15 cellular contexts compared by ENCODE assay signal in the genomic region with DNA sequence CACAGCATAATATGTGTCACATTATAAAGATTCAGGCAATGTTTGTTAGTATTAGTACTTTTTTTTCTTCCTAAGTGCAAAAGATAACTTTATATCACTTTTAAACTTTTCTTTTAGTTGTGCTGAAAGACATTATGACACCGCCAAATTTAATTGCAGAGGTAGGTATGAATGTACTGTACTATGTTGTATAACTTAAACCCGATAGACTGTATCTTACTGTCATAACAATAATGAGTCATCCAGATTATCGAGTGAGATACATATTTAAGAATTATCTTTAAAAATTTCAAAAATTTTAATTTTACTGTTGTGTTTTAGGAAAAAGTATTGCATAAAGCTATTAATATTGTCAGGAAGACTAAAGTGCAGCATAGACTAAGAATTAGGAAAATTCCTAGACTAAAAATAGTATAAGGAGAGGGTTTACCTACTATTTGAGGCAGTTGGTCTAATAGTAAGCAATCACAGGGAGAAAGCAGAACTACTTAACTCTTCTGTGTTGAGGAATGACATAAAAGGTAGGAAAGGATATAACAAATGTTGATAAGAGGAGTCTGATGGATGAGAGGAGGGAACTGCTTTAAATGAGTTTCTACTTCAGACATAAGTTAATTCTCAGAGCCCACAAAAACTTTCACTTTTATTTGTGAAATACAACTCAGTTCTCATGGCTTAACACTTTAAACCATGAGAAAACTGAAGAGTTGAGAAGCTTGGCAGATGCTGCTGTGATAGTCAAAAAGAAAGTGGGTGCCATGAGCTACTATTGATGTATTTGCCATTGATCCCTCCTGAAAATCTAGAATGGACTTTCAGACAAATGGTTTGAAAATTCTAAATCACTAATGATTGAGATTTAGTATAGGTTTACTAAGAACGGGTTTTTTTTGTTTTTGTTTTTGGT.
DNase-seq lines count a peak whose midpoint lies in the region; ATAC-seq and TF ChIP-seq lines count a peak whose summit lies in the region.
"Had no signal": no experiment of that assay in that cellular context is flagged by ENCODE, and none has a peak within 500 bp of the region (broad histone marks: within the 10 kb centered on the region; RNA-seq: fewer than 3 reads in every experiment).

No MANE protein-coding gene starts in this region.

- peak overlapping the region in 1 of 2 donors; percentile 51 for H3K27ac ChIP-seq in thoracic aorta
- H3K27ac ChIP-seq: colonic mucosa, parathyroid adenoma, vagina had no signal

- peak; percentile 54 to 85 for ATAC-seq in activated naive CD4-positive, alpha-beta T cell treated with anti-CD3 and anti-CD28 coated beads, Interleukin-2, amount 50 U/mL, for 72 hours
- ATAC-seq in HG02884 (IDR thresholded peaks at IDR 0.05; ENCODE audit: unreplicated experiment) (peak; percentile 42), thoracic aorta (ENCODE audit: insufficient number of reproducible peaks, low FRiP score, low read depth) (no peak), T-helper 17 cell (no peak), GM21381 (IDR thresholded peaks at IDR 0.05; ENCODE audit: unreplicated experiment) (no peak), HG03097 (IDR thresholded peaks at IDR 0.05; ENCODE audit: low FRiP score, unreplicated experiment) (no peak)

- H3K4me3 ChIP-seq in thoracic aorta = peak overlapping the region; percentile 9
- H3K4me3 ChIP-seq: colonic mucosa, vagina had no signal

- intact Hi-C loops in activated naive CD4-positive, alpha-beta T cell treated with anti-CD3 and anti-CD28 coated beads for 36 hours (cut with micrococcal nuclease) = loop anchor here (1.0 kb wide), 2 partner anchors 11 to 160 kb away; no protein-coding TSS in a partner anchor

- H3K9me3 Mint-ChIP-seq in activated naive CD4-positive, alpha-beta T cell treated with anti-CD3 and anti-CD28 coated beads, Interleukin-2, amount 50 U/mL, for 72 hours = peaks cover 4 to 5% of the 10 kb centered on the region in 2 donors
- H3K9me3 Mint-ChIP-seq in activated naive CD4-positive, alpha-beta T cell treated with anti-CD3 and anti-CD28 coated beads for 36 hours = no peaks in the 10 kb centered on the region
- no peaks in the 10 kb centered on the region for H3K9me3 Mint-ChIP-seq in chondrocyte (ENCODE audit: low read depth)

- H3K9me3 ChIP-seq in thoracic aorta (no peaks in the 10 kb centered on the region), T-helper 17 cell (ENCODE audit: control insufficient read depth, low read length, poor library complexity, severe bottlenecking) (no peaks in the 10 kb centered on the region)
- H3K9me3 ChIP-seq: colonic mucosa, vagina had no signal

- CTCF ChIA-PET in activated naive CD4-positive, alpha-beta T cell treated with anti-CD3 and anti-CD28 coated beads for 36 hours (lab: Charles Lee) = no interaction called here

- no peaks in the 10 kb centered on the region for H3K36me3 ChIP-seq in thoracic aorta
- H3K36me3 ChIP-seq: colonic mucosa had no signal

- H3K4me1 Mint-ChIP-seq in activated naive CD4-positive, alpha-beta T cell treated with anti-CD3 and anti-CD28 coated beads for 36 hours (ENCODE audit: low read depth) = peaks cover 53% of the 10 kb centered on the region
- H3K4me1 Mint-ChIP-seq in chondrocyte (ENCODE audit: low read depth) = peaks cover 72% of the 10 kb centered on the region
- peaks cover 30% of the 10 kb centered on the region for H3K4me1 Mint-ChIP-seq in T-helper 17 cell

- no peak for DNase-seq in activated naive CD4-positive, alpha-beta T cell treated with anti-CD3 and anti-CD28 coated beads, Interleukin-2, amount 50 U/mL, for 72 hours (ENCODE audit: low spot score in 2 of 2)
- no peak for DNase-seq in activated naive CD4-positive, alpha-beta T cell treated with anti-CD3 and anti-CD28 coated beads for 36 hours
- DNase-seq in chondrocyte (ENCODE audit: low spot score) (no peak), thoracic aorta (ENCODE audit: low spot score) (no peak), T-helper 17 cell (no peak)
- DNase-seq: activated naive CD8-positive, alpha-beta T cell treated with anti-CD3 and anti-CD28 coated beads, Interleukin-2, amount 10 ng/mL, durations not matched to agents 7 days and 5 days; colonic mucosa; mesendoderm; NCI-H1048; NCI-H345 had no signal

- H3K27me3 ChIP-seq in thoracic aorta (replicated peaks; ENCODE audit: insufficient read depth) = no peaks in the 10 kb centered on the region
- H3K27me3 ChIP-seq: colonic mucosa, vagina had no signal

- no peaks in the 10 kb centered on the region for H3K27me3 Mint-ChIP-seq in activated naive CD4-positive, alpha-beta T cell treated with anti-CD3 and anti-CD28 coated beads for 36 hours (ENCODE audit: low read depth)
- H3K27me3 Mint-ChIP-seq in chondrocyte (ENCODE audit: low read depth) (no peaks in the 10 kb centered on the region), T-helper 17 cell (no peaks in the 10 kb centered on the region)
- H3K27me3 Mint-ChIP-seq: activated naive CD8-positive, alpha-beta T cell treated with anti-CD3 and anti-CD28 coated beads, Interleukin-2, amount 10 ng/mL, durations not matched to agents 7 days and 5 days had no signal

- TF ChIP-seq CTCF in chondrocyte (IDR thresholded peaks at IDR 0.05) (no peak), thoracic aorta (IDR thresholded peaks at IDR 0.05) (no peak)

- no peak overlapping the region for H3K4me3 Mint-ChIP-seq in activated naive CD4-positive, alpha-beta T cell treated with anti-CD3 and anti-CD28 coated beads for 36 hours
- no peak overlapping the region for H3K4me3 Mint-ChIP-seq in chondrocyte (ENCODE audit: unreplicated experiment)
- no peak overlapping the region for H3K4me3 Mint-ChIP-seq in T-helper 17 cell
- H3K4me3 Mint-ChIP-seq: activated naive CD8-positive, alpha-beta T cell treated with anti-CD3 and anti-CD28 coated beads, Interleukin-2, amount 10 ng/mL, durations not matched to agents 7 days and 5 days had no signal

- H3K4me1 ChIP-seq in thoracic aorta (ENCODE audit: control insufficient read depth in 1 of 2, low read depth in 2 of 2) = peaks cover 68 to 71% of the 10 kb centered on the region in 2 donors
- H3K4me1 ChIP-seq: colonic mucosa had no signal

- H3K36me3 Mint-ChIP-seq in activated naive CD4-positive, alpha-beta T cell treated with anti-CD3 and anti-CD28 coated beads, Interleukin-2, amount 50 U/mL, for 72 hours = peaks cover 6 to 25% of the 10 kb centered on the region in 2 donors
- H3K36me3 Mint-ChIP-seq in activated naive CD4-positive, alpha-beta T cell treated with anti-CD3 and anti-CD28 coated beads for 36 hours (ENCODE audit: low read depth) = peaks cover 24% of the 10 kb centered on the region
- peaks cover 10% of the 10 kb centered on the region for H3K36me3 Mint-ChIP-seq in chondrocyte (ENCODE audit: low read depth)
- H3K36me3 Mint-ChIP-seq in T-helper 17 cell (ENCODE audit: low read depth) = peaks cover 2% of the 10 kb centered on the region

- no peak overlapping the region for H3K27ac Mint-ChIP-seq in activated naive CD4-positive, alpha-beta T cell treated with anti-CD3 and anti-CD28 coated beads, Interleukin-2, amount 50 U/mL, for 72 hours
- no peak overlapping the region for H3K27ac Mint-ChIP-seq in activated naive CD4-positive, alpha-beta T cell treated with anti-CD3 and anti-CD28 coated beads for 36 hours
- peak overlapping the region; percentile 36 for H3K27ac Mint-ChIP-seq in chondrocyte (ENCODE audit: unreplicated experiment)
- no peak overlapping the region for H3K27ac Mint-ChIP-seq in T-helper 17 cell
- H3K27ac Mint-ChIP-seq: activated naive CD8-positive, alpha-beta T cell treated with anti-CD3 and anti-CD28 coated beads, Interleukin-2, amount 10 ng/mL, durations not matched to agents 7 days and 5 days had no signal

Comparison
In these comparisons a context has a peak if more than half of its experiments do, and no peak if none do; other contexts are left out.
1. ATAC-seq: peak in activated naive CD4-positive, alpha-beta T cell treated with anti-CD3 and anti-CD28 coated beads, Interleukin-2, amount 50 U/mL, for 72 hours (2 of 2) and HG02884 (single experiment); none in thoracic aorta (single experiment), T-helper 17 cell (single experiment), GM21381 (single experiment) and HG03097 (single experiment).